In the genomic region with DNA sequence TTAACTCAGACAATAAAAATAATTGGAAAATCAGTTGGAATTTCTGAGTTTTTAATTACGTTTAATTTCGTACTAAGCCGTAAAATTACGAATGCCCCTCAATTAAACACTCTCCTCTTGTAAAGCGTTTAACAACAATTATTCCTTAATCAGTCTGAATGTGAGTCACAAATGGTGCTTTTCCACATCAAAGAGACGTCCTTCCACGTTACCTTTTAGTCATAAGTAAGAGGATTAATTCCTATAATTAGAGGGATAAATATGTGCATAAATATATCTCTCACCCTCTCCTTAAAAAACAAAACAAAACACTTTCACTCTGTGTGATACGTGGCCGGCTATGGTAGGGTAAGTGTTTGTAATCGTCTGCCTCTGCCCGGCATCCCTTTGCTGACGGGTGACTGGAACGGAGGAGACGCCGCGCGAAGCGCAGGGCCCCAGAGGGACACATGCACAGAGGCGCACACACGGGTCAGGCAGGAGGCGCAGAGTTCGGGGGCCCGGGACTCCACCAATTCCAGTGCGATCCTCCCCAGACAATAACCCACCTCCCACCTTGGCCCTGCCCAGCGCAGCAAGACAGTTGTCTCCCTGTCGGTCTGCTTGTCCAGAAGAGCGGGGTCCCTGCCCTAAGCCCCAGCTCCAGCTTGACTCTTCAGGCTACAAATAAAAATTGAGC, we compare ENCODE assay signal across 8 cellular contexts. TPM values are rescaled to one million over a fixed set of nuclear protein-coding genes. Genes with fewer than 3 reads are reported as not detected.
DNase-seq lines count a peak whose midpoint lies in the region; ATAC-seq and TF ChIP-seq lines count a peak whose summit lies in the region.

No MANE protein-coding gene starts in this region.

- no peak overlapping the region for H2BK5ac ChIP-seq in trophoblast cell (ENCODE audit: low read depth, low read length, poor library complexity)

- peak overlapping the region; percentile 78 for H3K4me3 Mint-ChIP-seq in WTC11

- no peak overlapping the region for H3K23ac ChIP-seq in trophoblast cell (ENCODE audit: low read length)

- CTCF ChIA-PET in WTC11 (lab: Charles Lee) = interaction anchor here (0.8 to 1.8 kb wide), 6 partner anchors 14 to 226 kb away, joined by 3 to 7 read pairs (median 4); no protein-coding TSS in a partner anchor

- H3K18ac ChIP-seq in trophoblast cell (ENCODE audit: low read length) = no peak overlapping the region

- no peaks in the 10 kb centered on the region for H3K36me3 Mint-ChIP-seq in WTC11

- peak overlapping the region; percentile 4 for H2BK12ac ChIP-seq in trophoblast cell (ENCODE audit: low read length)

- no peaks in the 10 kb centered on the region for H3K9me3 ChIP-seq in heart right ventricle
- H3K9me3 ChIP-seq in trophoblast cell (ENCODE audit: insufficient read depth, low read depth, low read length) = no peaks in the 10 kb centered on the region

- H3K27me3 ChIP-seq in heart right ventricle = peaks cover 0 to 88% (median 45%) of the 10 kb centered on the region in 7 donors
- H3K27me3 ChIP-seq in trophoblast cell (ENCODE audit: insufficient read depth, low read length) = peaks cover 20% of the 10 kb centered on the region

- intact Hi-C loops in heart right ventricle (cut with DNase I) = loop anchor here in 6 of 10 donors (5.0 to 10.0 kb wide), 10 partner anchors 223 to 1595 kb away; partner anchors contain the start of gene CDIN1 (in 2 of the 6)

- no peak overlapping the region for H3K27ac Mint-ChIP-seq in WTC11

- ATAC-seq in WTC11 (peak; percentile 28), heart right ventricle (peak; percentile 77 to 90 (median 85)), GM21423 (IDR thresholded peaks at IDR 0.05; ENCODE audit: unreplicated experiment) (no peak), HG03280 (IDR thresholded peaks at IDR 0.05; ENCODE audit: unreplicated experiment) (no peak)

- no peaks in the 10 kb centered on the region for H3K9me3 Mint-ChIP-seq in WTC11

- no peak overlapping the region for H4K8ac ChIP-seq in trophoblast cell (ENCODE audit: low read depth, low read length)

- H3K4me3 ChIP-seq in heart right ventricle (peak overlapping the region; percentile 24 to 63 (median 48)), trophoblast cell (ENCODE audit: low read depth, low read length) (no peak overlapping the region)

- H3K9ac ChIP-seq in trophoblast cell (ENCODE audit: low read length) = no peak overlapping the region

- no peak overlapping the region for H4K12ac ChIP-seq in trophoblast cell (ENCODE audit: low read depth, low read length)

- peaks cover 90% of the 10 kb centered on the region for H3K27me3 Mint-ChIP-seq in WTC11 (ENCODE audit: low read depth)

- no peak overlapping the region for H4K91ac ChIP-seq in trophoblast cell (ENCODE audit: low read depth, low read length)

- POLR2A ChIA-PET in WTC11 (lab: Charles Lee) = no interaction called here

- TF ChIP-seq CTCF in WTC11 (IDR thresholded peaks at IDR 0.05) (no peak), heart right ventricle (IDR thresholded peaks at IDR 0.05) (no peak)

- H3K79me1 ChIP-seq in trophoblast cell (ENCODE audit: low read length) = no peaks in the 10 kb centered on the region

- WGBS in heart right ventricle, 2 donors = 11% methylated on average over 27 of the region's 27 CpGs
- no CpG with 5 or more reads among the region's 27 CpGs for WGBS in trophoblast cell (ENCODE audit: extremely low coverage, insufficient coverage, insufficient read length)

- H3K79me2 ChIP-seq in trophoblast cell (ENCODE audit: control insufficient read depth, insufficient read depth, low read length, poor library complexity) = no peaks in the 10 kb centered on the region

- no peak overlapping the region for H3K4ac ChIP-seq in trophoblast cell (ENCODE audit: low read depth, low read length)

- H3K4me2 ChIP-seq in trophoblast cell (ENCODE audit: low read length) = peak overlapping the region; percentile 66

- no peak overlapping the region for H2AFZ ChIP-seq in trophoblast cell (ENCODE audit: insufficient read depth, low read length, poor library complexity)

- H3K4me1 ChIP-seq in heart right ventricle (peaks cover 0 to 20% (median 4%) of the 10 kb centered on the region in 9 donors), trophoblast cell (ENCODE audit: control insufficient read depth in 1 of 2, insufficient read depth in 2 of 2, low read length in 2 of 2) (peaks cover 4 to 15% of the 10 kb centered on the region in 2 experiments)

- peaks cover 74% of the 10 kb centered on the region for H3K4me1 Mint-ChIP-seq in WTC11

- no peak overlapping the region for H2AK5ac ChIP-seq in trophoblast cell (ENCODE audit: low read length)

- no peak overlapping the region for H2BK120ac ChIP-seq in trophoblast cell (ENCODE audit: insufficient read depth, low read length, poor library complexity)

- DNase-seq in GM03348 (ENCODE audit: low spot score) (peak; percentile 40), WTC11 (ENCODE audit: low spot score) (peak; percentile 67), heart right ventricle (peak; percentile 55 to 69), trophoblast cell (peak in 1 of 2 donors; percentile 44), AG08396 (ENCODE audit: low spot score) (no peak)
- no peak for DNase-seq in activated CD4-positive, alpha-beta T cell treated with anti-CD3 and anti-CD28 coated beads, Interleukin-2, amount 50 U/mL, for 4 hours

- no peaks in the 10 kb centered on the region for H3K36me3 ChIP-seq in heart right ventricle
- H3K36me3 ChIP-seq in trophoblast cell (ENCODE audit: control insufficient read depth in 1 of 2, insufficient read depth in 2 of 2, low read length in 2 of 2) = no peaks in the 10 kb centered on the region

- H3K14ac ChIP-seq in trophoblast cell (ENCODE audit: low read length) = no peak overlapping the region

- H3K27ac ChIP-seq in heart right ventricle = peak overlapping the region; percentile 47 to 97 (median 84)
- no peak overlapping the region for H3K27ac ChIP-seq in trophoblast cell (ENCODE audit: low read depth, low read length)

TF ChIP-seq in WTC11, 78 proteins besides CTCF, POLR2A, EP300 and RAD21:
- no peak for TF ChIP-seq NFATC4 (CRISPR knock-in tag; IDR thresholded peaks at IDR 0.05)
- TF ChIP-seq, protein P1, sequence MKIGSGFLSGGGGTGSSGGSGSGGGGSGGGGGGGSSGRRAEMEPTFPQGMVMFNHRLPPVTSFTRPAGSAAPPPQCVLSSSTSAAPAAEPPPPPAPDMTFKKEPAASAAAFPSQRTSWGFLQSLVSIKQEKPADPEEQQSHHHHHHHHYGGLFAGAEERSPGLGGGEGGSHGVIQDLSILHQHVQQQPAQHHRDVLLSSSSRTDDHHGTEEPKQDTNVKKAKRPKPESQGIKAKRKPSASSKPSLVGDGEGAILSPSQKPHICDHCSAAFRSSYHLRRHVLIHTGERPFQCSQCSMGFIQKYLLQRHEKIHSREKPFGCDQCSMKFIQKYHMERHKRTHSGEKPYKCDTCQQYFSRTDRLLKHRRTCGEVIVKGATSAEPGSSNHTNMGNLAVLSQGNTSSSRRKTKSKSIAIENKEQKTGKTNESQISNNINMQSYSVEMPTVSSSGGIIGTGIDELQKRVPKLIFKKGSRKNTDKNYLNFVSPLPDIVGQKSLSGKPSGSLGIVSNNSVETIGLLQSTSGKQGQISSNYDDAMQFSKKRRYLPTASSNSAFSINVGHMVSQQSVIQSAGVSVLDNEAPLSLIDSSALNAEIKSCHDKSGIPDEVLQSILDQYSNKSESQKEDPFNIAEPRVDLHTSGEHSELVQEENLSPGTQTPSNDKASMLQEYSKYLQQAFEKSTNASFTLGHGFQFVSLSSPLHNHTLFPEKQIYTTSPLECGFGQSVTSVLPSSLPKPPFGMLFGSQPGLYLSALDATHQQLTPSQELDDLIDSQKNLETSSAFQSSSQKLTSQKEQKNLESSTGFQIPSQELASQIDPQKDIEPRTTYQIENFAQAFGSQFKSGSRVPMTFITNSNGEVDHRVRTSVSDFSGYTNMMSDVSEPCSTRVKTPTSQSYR (CRISPR knock-in tag; IDR thresholded peaks at IDR 0.05) = no peak
- no peak for TF ChIP-seq ZNF263 (CRISPR knock-in tag; IDR thresholded peaks at IDR 0.05; ENCODE audit: low read depth)
- TF ChIP-seq NR2C2 (CRISPR knock-in tag; IDR thresholded peaks at IDR 0.05) = no peak
- TF ChIP-seq JAZF1 (CRISPR knock-in tag; IDR thresholded peaks at IDR 0.05) = no peak
- peak; percentile 73 for TF ChIP-seq ZNF121 (CRISPR knock-in tag; IDR thresholded peaks at IDR 0.05)
- TF ChIP-seq GTF2I (CRISPR knock-in tag; conservative IDR thresholded peaks at IDR 0.05) = no peak

RNA-seq across cellular contexts. Expression of gene MEIS2, which starts 9.7 kb away (rescaled TPM):
- total RNA-seq in WTC11 (2021) = 0.30 to 1.2 TPM (median 0.57 TPM) in 3 replicates
- 10 to 100 TPM; 34.0 to 64.5 (median 48.5) TPM for total RNA-seq in heart right ventricle
- 10 to 100 TPM; 21.1 to 50.1 TPM for polyA plus RNA-seq in heart right ventricle
- 12.3 and 13.1 TPM in 2 replicates for polyA plus RNA-seq in trophoblast cell (2013)

Comparison
In these comparisons a context has a peak if more than half of its experiments do, and no peak if none do; other contexts are left out.
1. DNase-seq: peak in GM03348 (single experiment), WTC11 (single experiment) and heart right ventricle (2 of 2); none in activated CD4-positive, alpha-beta T cell treated with anti-CD3 and anti-CD28 coated beads, Interleukin-2, amount 50 U/mL, for 4 hours (0 of 2) and AG08396 (single experiment).
2. ATAC-seq: peak in WTC11 (single experiment) and heart right ventricle (8 of 8); none in GM21423 (single experiment) and HG03280 (single experiment).
3. RNA of gene MEIS2, which starts 9.7 kb away (total RNA-seq): 34.0 to 64.5 TPM in heart right ventricle; 0.30 to 1.2 TPM in WTC11; every median in the first group is over 10 times any median in the second.